23 cellular contexts compared by ENCODE assay signal in the genomic region with DNA sequence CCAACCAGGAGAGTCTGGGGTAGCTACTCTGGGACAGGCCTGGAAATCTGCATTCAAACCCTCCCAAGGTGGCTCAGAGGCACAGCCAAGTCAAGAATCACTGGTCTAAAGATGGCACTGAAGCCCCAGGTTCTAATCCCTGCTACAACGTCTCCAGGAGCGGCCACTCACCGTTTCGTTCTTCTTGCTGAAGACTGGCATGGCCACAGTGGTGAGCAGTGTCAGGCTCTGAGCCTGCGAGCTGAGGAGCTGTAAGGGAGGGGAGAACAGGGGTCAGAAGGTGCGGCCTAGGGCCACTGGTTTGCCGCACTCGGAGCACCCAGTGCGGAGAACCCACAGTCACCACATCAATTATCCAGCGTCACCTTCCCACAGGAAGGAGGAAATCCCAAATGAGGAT. TPM values are rescaled to one million over a fixed set of nuclear protein-coding genes. Genes with fewer than 3 reads are reported as not detected.
"Had no signal": no experiment of that assay in that cellular context is flagged by ENCODE, and none has a peak within 500 bp of the region (broad histone marks: within the 10 kb centered on the region; RNA-seq: fewer than 3 reads in every experiment).

No MANE protein-coding gene starts in this region.

- H3K4me1 ChIP-seq: esophagus squamous epithelium, gastrocnemius medialis, parathyroid adenoma, right lobe of liver, tibial artery had no signal

- DNase-seq: activated CD4-positive, alpha-beta memory T cell treated with anti-CD3 and anti-CD28 coated beads for 36 hours; activated CD8-positive, alpha-beta memory T cell treated with anti-CD3 and anti-CD28 coated beads, Interleukin-2, amount 10 ng/mL, durations not matched to agents 7 days and 5 days; activated T-cell treated with anti-CD3 and anti-CD28 coated beads, Interleukin-2, amount 50 U/mL, for 1 hour; aorta; caudate nucleus; effector memory CD8-positive, alpha-beta T cell; esophagus squamous epithelium; gastrocnemius medialis; hypothalamus; left cardiac atrium; stimulated activated CD4-positive, alpha-beta T cell treated with anti-CD3 and anti-CD28 coated beads, Interleukin-1b, Interleukin-23, amount 100 ng/mL, for 48 hours; stimulated activated naive CD8-positive, alpha-beta T cell treated with anti-CD3 and anti-CD28 coated beads, Interleukin-15, amount 100 ng/mL, for 72 hours; WERI-Rb-1 had no signal

- H3K4me3 ChIP-seq: esophagus squamous epithelium, gastrocnemius medialis, right lobe of liver, skin epidermis, tibial artery had no signal

- ATAC-seq: activated CD8-positive, alpha-beta memory T cell treated with anti-CD3 and anti-CD28 coated beads, Interleukin-2, amount 10 ng/mL, durations not matched to agents 7 days and 5 days; activated naive CD4-positive, alpha-beta T cell treated with anti-CD3 and anti-CD28 coated beads, Interleukin-2, amount 50 U/mL, for 72 hours; activated T-helper 17 cell treated with anti-CD3 and anti-CD28 coated beads, Interleukin-2, amount 50 U/mL, for 72 hours; effector memory CD8-positive, alpha-beta T cell; gastrocnemius medialis; left cardiac atrium; right lobe of liver; stimulated activated naive CD8-positive, alpha-beta T cell treated with anti-CD3 and anti-CD28 coated beads, Interleukin-15, amount 100 ng/mL, for 72 hours; T-cell had no signal

- H3K9me3 ChIP-seq: esophagus squamous epithelium, gastrocnemius medialis, right lobe of liver, tibial artery had no signal

- H3K27me3 ChIP-seq: gastrocnemius medialis, right lobe of liver had no signal

- H3K36me3 ChIP-seq: esophagus squamous epithelium, gastrocnemius medialis, right lobe of liver, tibial artery, WERI-Rb-1 had no signal

RNA-seq across cellular contexts. Expression of gene LRTM2, which starts 59.3 kb away (rescaled TPM):
- total RNA-seq: activated CD4-positive, alpha-beta memory T cell treated with anti-CD3 and anti-CD28 coated beads for 36 hours; activated CD8-positive, alpha-beta memory T cell treated with anti-CD3 and anti-CD28 coated beads, Interleukin-2, amount 10 ng/mL, durations not matched to agents 7 days and 5 days; activated naive CD4-positive, alpha-beta T cell treated with anti-CD3 and anti-CD28 coated beads, Interleukin-2, amount 50 U/mL, for 72 hours; activated T-helper 17 cell treated with anti-CD3 and anti-CD28 coated beads, Interleukin-2, amount 50 U/mL, for 72 hours; aorta; dermis microvascular lymphatic vessel endothelial cell; esophagus squamous epithelium; gastrocnemius medialis; left cardiac atrium; lower leg skin; right lobe of liver; T-cell; urinary bladder had no signal
